27 cellular contexts compared by ENCODE assay signal in the genomic region with DNA sequence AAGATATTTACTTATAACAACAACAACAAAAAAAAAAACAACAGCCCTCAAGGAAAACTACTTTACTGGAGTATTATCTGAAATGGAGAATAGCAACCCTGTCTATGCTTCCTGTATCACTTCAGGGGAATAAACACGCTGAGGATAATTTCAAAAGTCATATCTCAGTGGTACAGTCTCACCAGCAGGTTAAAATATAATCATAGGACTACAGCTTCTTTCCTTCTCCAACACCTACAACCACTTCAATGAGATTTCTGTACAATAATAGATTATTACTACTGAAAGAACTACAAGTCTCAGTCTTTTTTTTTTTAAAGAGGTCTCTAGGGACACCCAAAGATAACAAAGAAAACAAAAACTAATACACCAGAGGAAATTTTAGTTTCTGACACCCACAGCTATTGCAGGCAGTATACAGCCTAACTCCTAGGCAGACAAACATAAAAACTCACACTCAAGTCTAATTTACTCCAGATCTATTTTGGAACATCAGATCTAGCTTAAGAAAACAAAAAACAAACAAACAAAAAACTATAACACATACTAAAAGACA.
"Had no signal": no experiment of that assay in that cellular context is flagged by ENCODE, and none has a peak within 500 bp of the region (broad histone marks: within the 10 kb centered on the region; RNA-seq: fewer than 3 reads in every experiment).

No MANE protein-coding gene starts in this region.

- H3K9me3 ChIP-seq: pancreas, prostate gland, testis, thyroid gland, upper lobe of left lung, vagina had no signal

- H3K27me3 ChIP-seq: left lung, pancreas, stomach, testis, thyroid gland, transverse colon, upper lobe of left lung, vagina had no signal

- H3K27ac ChIP-seq: left lung, lower lobe of right lung, pancreas, prostate gland, skin epidermis, stomach, testis, thyroid gland, transverse colon, upper lobe of left lung, vagina had no signal

- DNase-seq: immature natural killer cell; kidney; left colon; left lung; lower lobe of right lung; mammary epithelial cell; mesenchymal stem cell; naive thymus-derived CD8-positive, alpha-beta T cell; nucleus accumbens; pancreas; retina; right cardiac atrium; stimulated activated CD4-positive, alpha-beta T cell treated with anti-CD3 and anti-CD28 coated beads, Interleukin-12 subunit alpha, Interleukin-12 subunit beta, amount 100 ng/mL, for 4 hours; stimulated activated CD4-positive, alpha-beta T cell treated with anti-CD3 and anti-CD28 coated beads, Interleukin-15, amount 100 ng/mL, for 24 hours; stimulated activated CD4-positive, alpha-beta T cell treated with anti-CD3 and anti-CD28 coated beads, Interleukin-2, amount 100 ng/mL, for 24 hours; stimulated activated CD4-positive, alpha-beta T cell treated with anti-CD3 and anti-CD28 coated beads, Interleukin-4, amount 100 ng/mL, for 1 hour; stimulated activated naive B cell treated with anti-CD40 and anti-IgM and Interleukin-4, amounts not matched to agents 10 μg/mL and 1 μg/mL and 100 μg/mL, for 72 hours; stimulated activated naive CD8-positive, alpha-beta T cell treated with anti-CD3 and anti-CD28 coated beads, Interleukin-15, Interleukin-2, amounts not matched to agents 100 U/mL and 50 U/mL, for 24 hours; stomach; testis; thyroid gland; transverse colon; upper lobe of left lung had no signal

- H3K4me1 ChIP-seq: left lung, lower lobe of right lung, pancreas, prostate gland, stomach, testis, thyroid gland, transverse colon, upper lobe of left lung, vagina had no signal

- H3K4me3 ChIP-seq: left lung, lower lobe of right lung, pancreas, prostate gland, skin epidermis, stomach, testis, thyroid gland, transverse colon, upper lobe of left lung, vagina had no signal

- H3K36me3 ChIP-seq: left lung, lower lobe of right lung, pancreas, prostate gland, stomach, thyroid gland, transverse colon, upper lobe of left lung, vagina had no signal

- ATAC-seq: left colon; left lung; lower lobe of right lung; naive thymus-derived CD8-positive, alpha-beta T cell; pancreas; right cardiac atrium; sciatic nerve; stimulated activated naive B cell treated with anti-CD40 and anti-IgM and Interleukin-4, amounts not matched to agents 10 μg/mL and 1 μg/mL and 100 μg/mL, for 72 hours; stimulated activated naive CD8-positive, alpha-beta T cell treated with anti-CD3 and anti-CD28 coated beads, Interleukin-15, Interleukin-2, amounts not matched to agents 100 U/mL and 50 U/mL, for 24 hours had no signal
